Comparison of ENCODE assay signal across 10 cellular contexts in the genomic region with DNA sequence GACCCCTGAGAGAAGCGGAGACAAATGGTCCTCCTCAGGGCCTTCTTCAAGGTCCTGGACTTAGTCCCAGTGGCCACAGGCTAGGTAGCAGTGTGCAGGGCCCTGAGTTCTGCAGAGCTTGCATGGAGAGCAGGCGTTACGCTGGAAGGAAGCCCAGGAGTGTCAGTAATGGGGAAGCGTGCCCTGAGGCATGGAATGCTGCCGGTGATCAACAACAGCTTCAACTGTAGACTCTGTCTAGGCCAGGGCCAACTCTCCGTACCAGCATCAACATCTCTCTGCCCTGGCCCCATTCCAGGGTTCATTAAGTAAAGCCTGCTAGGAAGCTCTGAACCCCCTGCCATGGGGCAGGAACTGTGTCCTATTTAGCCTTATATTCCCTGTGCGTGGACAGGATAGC. TPM values are rescaled to one million over a fixed set of nuclear protein-coding genes. Genes with fewer than 3 reads are reported as not detected.
DNase-seq lines count a peak whose midpoint lies in the region; ATAC-seq, FAIRE-seq and TF ChIP-seq lines count a peak whose summit lies in the region.
"Had no signal": no experiment of that assay in that cellular context is flagged by ENCODE, and none has a peak within 500 bp of the region (broad histone marks: within the 10 kb centered on the region; RNA-seq: fewer than 3 reads in every experiment).

No MANE protein-coding gene starts in this region.

- WGBS in body of pancreas, 2 donors, result 10 to 21% methylated on average over 5 to 7 of the region's 7 CpGs

- no peaks in the 10 kb centered on the region for H3K27me3 ChIP-seq in body of pancreas
- H3K27me3 ChIP-seq in stomach smooth muscle (ENCODE audit: control insufficient read depth in 1 of 2, insufficient read depth in 2 of 2, low read length in 2 of 2), result peaks cover 0 to 2% of the 10 kb centered on the region in 2 donors

- no peak for TF ChIP-seq CTCF in HEK293 (tag by site-specific recombination; IDR thresholded peaks at IDR 0.05)
- TF ChIP-seq CTCF in body of pancreas (IDR thresholded peaks at IDR 0.05), result peak in 1 of 7 experiments; percentile 29

- H3K36me3 ChIP-seq in HEK293 (ENCODE audit: control insufficient read depth in 2 of 2, insufficient read depth in 1 of 2, low read length in 2 of 2) (no peaks in the 10 kb centered on the region), body of pancreas (replicated peaks in 1 of 2; ENCODE audit: insufficient read depth in 1 of 2, low read depth in 2 of 2) (no peaks in the 10 kb centered on the region), stomach smooth muscle (ENCODE audit: control insufficient read depth in 2 of 2, insufficient read depth in 2 of 2, low read length in 2 of 2) (no peaks in the 10 kb centered on the region)

- POLR2A ChIA-PET in HEK293 (lab: Yijun Ruan, JAX), result interaction anchor here (1.3 kb wide), 1 partner anchor 24 kb away, joined by 9 read pairs; a partner anchor contains a TSS

- H3K4me1 ChIP-seq in HEK293 (ENCODE audit: control insufficient read depth, insufficient read depth, low read length), result no peaks in the 10 kb centered on the region
- H3K4me1 ChIP-seq in body of pancreas, result peaks cover 24% of the 10 kb centered on the region
- peaks cover 32% of the 10 kb centered on the region for H3K4me1 ChIP-seq in stomach smooth muscle (ENCODE audit: control insufficient read depth, insufficient read depth, low read length)

- TF ChIP-seq POLR2A in body of pancreas (IDR thresholded peaks at IDR 0.05), result no peak
- no peak for TF ChIP-seq POLR2A in H54 (IDR thresholded peaks at IDR 0.05; ENCODE audit: low read depth, low read length)

- H3K4me3 ChIP-seq in HEK293 (ENCODE audit: low read depth, low read length), result peak overlapping the region; percentile 47; the same call in 1 of the 2 replicates
- H3K4me3 ChIP-seq in body of pancreas, result peak overlapping the region; percentile 46 to 87
- H3K4me3 ChIP-seq in stomach smooth muscle (ENCODE audit: low read length in 2 of 2), result peak overlapping the region; percentile 38 to 66

- ATAC-seq in body of pancreas, result peak; percentile 67
- ATAC-seq in GM21717 (IDR thresholded peaks at IDR 0.05; ENCODE audit: unreplicated experiment), result no peak

- H3K27ac ChIP-seq in HEK293 (ENCODE audit: extremely low read depth, low read depth, low read length) (no peak overlapping the region), body of pancreas (peak overlapping the region; percentile 65 to 85 (median 82)), stomach smooth muscle (ENCODE audit: low read length) (peak overlapping the region; percentile 6)

- DNase-seq in body of pancreas, result peak; percentile 72 to 91 (median 78)
- DNase-seq in iPS-NIHi7 (ENCODE audit: extremely low spot score), result peak; percentile 35
- no peak for DNase-seq in iPS-NIHi11 (ENCODE audit: low spot score)
- DNase-seq in H54 (ENCODE audit: insufficient read length, low spot score), result no peak
- no peak for DNase-seq in HTR-8/SVneo (ENCODE audit: insufficient read length, low spot score)
- DNase-seq: activated effector memory CD4-positive, alpha-beta T cell treated with Interleukin-2 at 50 U/mL for 16 hours had no signal

- CTCF ChIA-PET in HEK293 (lab: Yijun Ruan, JAX), result interaction anchor here (0.6 to 1.3 kb wide), 4 partner anchors 9 to 180 kb away, joined by 3 to 5 read pairs (median 4); no protein-coding TSS in a partner anchor

- peak overlapping the region; percentile 8 to 55 for H3K9ac ChIP-seq in stomach smooth muscle (ENCODE audit: low read length in 2 of 2)

- no peaks in the 10 kb centered on the region for H3K9me3 ChIP-seq in HEK293 (ENCODE audit: control insufficient read depth, insufficient read depth, low read depth, low read length)
- H3K9me3 ChIP-seq in body of pancreas, result no peaks in the 10 kb centered on the region
- H3K9me3 ChIP-seq in stomach smooth muscle (ENCODE audit: control insufficient read depth in 2 of 2, low read length in 2 of 2), result no peaks in the 10 kb centered on the region

- FAIRE-seq in H54 (lab: Jason Lieb, UNC) (no peak), HTR-8/SVneo (lab: Jason Lieb, UNC) (no peak)

- intact Hi-C loops in body of pancreas (cut with DNase I), result no loop called here

TF ChIP-seq in HEK293, 187 proteins besides CTCF, POLR2A, EP300 and RAD21:
- TF ChIP-seq, protein P1, sequence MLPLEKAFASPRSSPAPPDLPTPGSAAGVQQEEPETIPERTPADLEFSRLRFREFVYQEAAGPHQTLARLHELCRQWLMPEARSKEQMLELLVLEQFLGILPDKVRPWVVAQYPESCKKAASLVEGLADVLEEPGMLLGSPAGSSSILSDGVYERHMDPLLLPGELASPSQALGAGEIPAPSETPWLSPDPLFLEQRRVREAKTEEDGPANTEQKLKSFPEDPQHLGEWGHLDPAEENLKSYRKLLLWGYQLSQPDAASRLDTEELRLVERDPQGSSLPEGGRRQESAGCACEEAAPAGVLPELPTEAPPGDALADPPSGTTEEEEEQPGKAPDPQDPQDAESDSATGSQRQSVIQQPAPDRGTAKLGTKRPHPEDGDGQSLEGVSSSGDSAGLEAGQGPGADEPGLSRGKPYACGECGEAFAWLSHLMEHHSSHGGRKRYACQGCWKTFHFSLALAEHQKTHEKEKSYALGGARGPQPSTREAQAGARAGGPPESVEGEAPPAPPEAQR (tag by site-specific recombination; IDR thresholded peaks at IDR 0.05), result no peak
- TF ChIP-seq ZNF707 (tag by site-specific recombination; IDR thresholded peaks at IDR 0.05) (no peak), ZNF558 (tag by site-specific recombination; IDR thresholded peaks at IDR 0.05) (no peak), IKZF3 (tag by site-specific recombination; IDR thresholded peaks at IDR 0.05) (no peak), ZNF394 (tag by site-specific recombination; IDR thresholded peaks at IDR 0.05; ENCODE audit: borderline replicate concordance) (no peak), ZBTB48 (tag by site-specific recombination; IDR thresholded peaks at IDR 0.05) (no peak), BCL11B (tag by site-specific recombination; IDR thresholded peaks at IDR 0.05; ENCODE audit: low read depth) (no peak), ZNF274 (IDR thresholded peaks at IDR 0.05; ENCODE audit: low read length) (no peak), ZNF274 (tag by site-specific recombination; IDR thresholded peaks at IDR 0.05; ENCODE audit: borderline replicate concordance) (no peak), TCF7L2 (IDR thresholded peaks at IDR 0.05; ENCODE audit: borderline replicate concordance, low read depth, low read length) (no peak), ZXDB (tag by site-specific recombination; IDR thresholded peaks at IDR 0.05) (no peak), ZNF521 (tag by site-specific recombination; IDR thresholded peaks at IDR 0.05) (no peak), ZNF324 (tag by site-specific recombination; IDR thresholded peaks at IDR 0.05) (no peak)

RNA-seq across cellular contexts. Expression of a gene that starts 0.6 kb away (rescaled TPM):
- total RNA-seq in body of pancreas, result 10 to 100 TPM; 12.7 to 15.8 TPM

RNA-seq across cellular contexts. Expression of a gene that starts 14.0 kb away (rescaled TPM):
- 10 to 100 TPM; 13.2 to 15.8 TPM for total RNA-seq in body of pancreas

RNA-seq across cellular contexts. Expression of a gene that starts 23.6 kb away (rescaled TPM):
- 10 to 100 TPM; 14.5 to 21.8 TPM for total RNA-seq in body of pancreas

RNA-seq across cellular contexts. Expression of a gene that starts 25.4 kb away (rescaled TPM):
- not detected for total RNA-seq in body of pancreas
- total RNA-seq: NCI-H460 had no signal

RNA-seq across cellular contexts. Expression of a gene that starts 27.3 kb away (rescaled TPM):
- total RNA-seq in body of pancreas, result 1 to 10 TPM; 5.2 to 6.3 TPM

Comparison
In these comparisons a context has a peak if more than half of its experiments do, and no peak if none do; other contexts are left out.
1. DNase-seq: peak in body of pancreas (4 of 4) and iPS-NIHi7 (single experiment); none in iPS-NIHi11 (single experiment), H54 (single experiment) and HTR-8/SVneo (single experiment).
2. Peak in every context shown above with its lines, with median percentiles within 50 percentile points of each other: H3K4me3 ChIP-seq.